ENCODE assay signal across 8 cellular contexts in the genomic region with DNA sequence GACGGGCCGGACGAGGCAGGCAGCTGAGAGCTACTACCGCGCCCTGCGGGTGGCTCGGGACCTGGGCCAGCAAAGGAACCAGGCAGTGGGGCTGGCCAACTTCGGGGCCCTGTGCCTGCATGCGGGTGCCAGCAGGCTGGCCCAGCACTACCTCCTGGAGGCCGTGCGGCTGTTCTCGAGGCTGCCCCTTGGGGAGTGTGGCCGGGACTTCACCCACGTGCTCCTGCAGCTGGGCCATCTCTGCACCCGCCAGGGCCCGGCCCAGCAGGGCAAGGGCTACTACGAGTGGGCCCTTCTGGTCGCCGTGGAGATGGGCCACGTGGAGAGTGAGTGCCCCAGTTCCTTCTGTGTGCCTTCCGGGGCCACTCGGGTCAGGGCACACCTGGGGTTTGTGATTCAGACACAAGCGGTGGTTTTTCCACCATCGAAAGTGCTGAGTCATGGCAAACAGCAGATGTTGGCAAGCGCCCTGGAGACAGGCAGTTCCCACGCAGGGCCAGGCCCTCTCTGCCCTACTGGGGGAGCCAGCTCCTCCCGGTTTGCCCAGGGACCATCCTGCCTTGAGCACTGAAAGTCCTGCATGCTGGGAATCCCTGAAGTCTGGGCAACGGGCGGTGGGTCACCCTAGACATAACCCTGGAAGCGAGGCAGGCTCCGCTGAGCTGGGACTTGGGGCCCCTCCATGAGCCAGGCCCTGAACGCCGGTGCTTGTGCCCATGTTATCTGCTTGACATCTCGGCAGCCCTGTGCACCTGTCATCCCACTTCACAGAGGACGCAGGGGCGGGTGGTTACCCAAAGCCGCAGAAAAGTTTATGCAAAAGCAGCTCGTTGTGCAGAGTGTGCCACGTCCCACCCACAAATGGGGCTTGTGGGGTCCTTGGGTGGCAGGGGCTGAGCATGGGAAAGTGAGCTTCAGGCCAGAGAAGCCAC. TPM values are rescaled to one million over a fixed set of nuclear protein-coding genes. Genes with fewer than 3 reads are reported as not detected.
A peak's percentile ranks its signal among the peaks of the same experiment; 100 is the strongest.
DNase-seq lines count a peak whose midpoint lies in the region; ATAC-seq and TF ChIP-seq lines count a peak whose summit lies in the region.

No MANE protein-coding gene starts in this region.

- ATAC-seq in GM19467 (IDR thresholded peaks at IDR 0.05; ENCODE audit: unreplicated experiment) = peak; percentile 61
- ATAC-seq in HG03571 (IDR thresholded peaks at IDR 0.05; ENCODE audit: unreplicated experiment) = peak; percentile 63
- ATAC-seq in body of pancreas = peak; percentile 85
- peak; percentile 87 to 93 (median 88) for ATAC-seq in right lobe of liver

- TF ChIP-seq CTCF in body of pancreas (IDR thresholded peaks at IDR 0.05) (no peak), right lobe of liver (IDR thresholded peaks at IDR 0.05) (peak in 2 of 4 donors; percentile 4 to 11)

- intact Hi-C loops in body of pancreas (cut with DNase I) (no loop called here), right lobe of liver (cut with DNase I) (no loop called here)

- H3K4me1 ChIP-seq in body of pancreas (peaks cover 26% of the 10 kb centered on the region), right lobe of liver (peaks cover 0 to 17% (median 9%) of the 10 kb centered on the region in 4 donors)

- H3K27me3 ChIP-seq in body of pancreas = no peaks in the 10 kb centered on the region
- no peaks in the 10 kb centered on the region for H3K27me3 ChIP-seq in right lobe of liver

- H3K36me3 ChIP-seq in body of pancreas (replicated peaks in 1 of 2; ENCODE audit: insufficient read depth in 1 of 2, low read depth in 2 of 2) (peaks cover 0 to 12% of the 10 kb centered on the region in 2 donors), right lobe of liver (peaks cover 0 to 20% (median 8%) of the 10 kb centered on the region in 4 donors)

- H3K27ac ChIP-seq in body of pancreas = peak overlapping the region; percentile 57 to 73 (median 66)
- peak overlapping the region in 2 of 3 donors; percentile 37 to 59 for H3K27ac ChIP-seq in right lobe of liver

- H3K4me3 ChIP-seq in body of pancreas (no peak overlapping the region), right lobe of liver (no peak overlapping the region)

- no peaks in the 10 kb centered on the region for H3K9me3 ChIP-seq in body of pancreas
- no peaks in the 10 kb centered on the region for H3K9me3 ChIP-seq in right lobe of liver

- peak; percentile 61 for DNase-seq in CD1c-positive myeloid dendritic cell (ENCODE audit: extremely low spot score)
- DNase-seq in UCSD-AML1 (lab: John Stamatoyannopoulos, UW; ENCODE audit: unreplicated experiment) = peak; percentile 38
- DNase-seq in body of pancreas = peak; percentile 87 to 95 (median 94)
- peak; percentile 88 to 96 (median 96) for DNase-seq in right lobe of liver
- DNase-seq in stimulated activated CD8-positive, alpha-beta memory T cell treated with anti-CD3 and anti-CD28 coated beads, Interleukin-15, amount 100 ng/mL, for 48 hours (ENCODE audit: low read depth in 2 of 2) = peak; percentile 63 to 78
- no peak for DNase-seq in NCI-H446 (lab: John Stamatoyannopoulos, UW)

- WGBS in body of pancreas, 2 donors = 28 to 69% methylated on average over 6 to 35 of the region's 39 CpGs
- WGBS in right lobe of liver (ENCODE audit: insufficient coverage, low coverage, low lambda C conversion rate, missing lambda C conversion rate) = 61% methylated on average over 7 of the region's 39 CpGs

- TF ChIP-seq POLR2A in body of pancreas (IDR thresholded peaks at IDR 0.05) = no peak
- peak; percentile 10 for TF ChIP-seq POLR2A in right lobe of liver (IDR thresholded peaks at IDR 0.05)

RNA-seq across cellular contexts. Expression of gene SH3TC1, which starts 29.5 kb away (rescaled TPM):
- total RNA-seq in body of pancreas (100 to 1,000 TPM in 1 of 2 donors, 10 to 100 TPM in 1; 31.1 to 103 TPM), right lobe of liver (10 to 100 TPM; 13.2 to 48.0 (median 24.9) TPM)

RNA-seq across cellular contexts. Expression of gene HTRA3, which starts 41.0 kb away (rescaled TPM):
- 10 to 100 TPM in 1 of 2 donors, 1 to 10 TPM in 1; 4.2 to 17.5 TPM for total RNA-seq in body of pancreas
- total RNA-seq in right lobe of liver = 1 to 10 TPM in 3 of 6 experiments, under 1 TPM in 3; 0.32 to 1.6 (median 1.0) TPM

Comparison
In these comparisons a context has a peak if more than half of its experiments do, and no peak if none do; other contexts are left out.
1. DNase-seq: peak in CD1c-positive myeloid dendritic cell (single experiment), UCSD-AML1 (single experiment), body of pancreas (4 of 4), right lobe of liver (3 of 3) and stimulated activated CD8-positive, alpha-beta memory T cell treated with anti-CD3 and anti-CD28 coated beads, Interleukin-15, amount 100 ng/mL, for 48 hours (2 of 2); none in NCI-H446 (0 of 2).
2. Peak in every context shown above with its lines, with median percentiles within 50 percentile points of each other: ATAC-seq.